9 cellular contexts compared by ENCODE assay signal in the genomic region with DNA sequence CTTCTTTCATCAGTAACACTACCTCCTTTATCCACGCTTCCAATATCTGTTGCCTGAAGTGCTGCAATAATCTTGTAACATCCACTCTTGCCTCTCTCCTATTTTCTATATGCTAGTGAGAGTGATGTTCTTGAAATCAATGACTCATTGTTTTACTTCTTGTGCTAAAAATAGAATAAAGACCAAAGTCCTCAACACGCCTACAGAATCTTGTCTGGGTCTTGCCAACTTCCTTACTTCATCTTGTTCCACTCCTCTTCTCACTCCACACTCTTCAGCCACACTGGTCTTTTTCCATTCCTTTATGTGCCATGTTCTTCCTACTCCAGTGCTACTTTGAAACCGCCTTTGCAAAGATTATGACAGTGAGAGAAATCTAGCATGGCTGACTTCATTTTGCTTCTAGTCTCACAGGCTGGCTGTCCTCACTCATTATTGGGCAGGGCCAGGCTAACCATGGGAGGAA.
DNase-seq lines count a peak whose midpoint lies in the region; ATAC-seq and TF ChIP-seq lines count a peak whose summit lies in the region.
"Had no signal": no experiment of that assay in that cellular context is flagged by ENCODE, and none has a peak within 500 bp of the region (broad histone marks: within the 10 kb centered on the region; RNA-seq: fewer than 3 reads in every experiment).

No MANE protein-coding gene starts in this region.

- intact Hi-C loops in head of caudate nucleus (cut with DNase I): no loop called here

- TF ChIP-seq CTCF in lung (IDR thresholded peaks at IDR 0.05; ENCODE audit: control extremely low read depth, extremely low read depth): no peak

- H3K27ac ChIP-seq in lung (ENCODE audit: low read depth in 1 of 2, low read length in 1 of 2): peak overlapping the region in 1 of 2 donors; percentile 27

- H3K36me3 ChIP-seq in lung (ENCODE audit: control insufficient read depth in 2 of 2, insufficient read depth in 2 of 2, low read length in 2 of 2): peaks cover 0 to 2% of the 10 kb centered on the region in 2 donors

- peak; percentile 73 for DNase-seq in RPMI7951 (ENCODE audit: low read depth)
- no peak for DNase-seq in lung (ENCODE audit: low spot score)
- no peak for DNase-seq in GF-D8 (lab: John Stamatoyannopoulos, UW)
- no peak for DNase-seq in head of caudate nucleus
- DNase-seq in stimulated activated naive CD4-positive, alpha-beta T cell treated with Interleukin-2 at 50 U/mL for 16 hours (lab: John Stamatoyannopoulos, UW): no peak
- no peak for DNase-seq in iPS-NIHi7 (ENCODE audit: extremely low spot score)
- DNase-seq: activated B cell treated with CpG ODN at 0.5 μM for 24 hours had no signal

- peaks cover 2 to 16% of the 10 kb centered on the region in 2 donors for H3K4me1 ChIP-seq in lung (ENCODE audit: control insufficient read depth in 2 of 2, insufficient read depth in 2 of 2, low read length in 2 of 2)

- WGBS in lung, 2 donors: 43 to 65% methylated on average over 3 of the region's 3 CpGs

- ATAC-seq in GM18505 (IDR thresholded peaks at IDR 0.05; ENCODE audit: unreplicated experiment) (peak; percentile 73), HG02610 (IDR thresholded peaks at IDR 0.05; ENCODE audit: unreplicated experiment) (peak; percentile 51), lung (ENCODE audit: insufficient read depth, low FRiP score) (peak; percentile 59)

- no peak for TF ChIP-seq POLR2A in GM18505 (IDR thresholded peaks at IDR 0.05; ENCODE audit: borderline replicate concordance, extremely low read depth, insufficient read depth, insufficient read length)

- H3K27me3 ChIP-seq in lung (ENCODE audit: control insufficient read depth, insufficient read depth): no peaks in the 10 kb centered on the region

- H3K4me3 ChIP-seq in lung: no peak overlapping the region

- no peaks in the 10 kb centered on the region for H3K9me3 ChIP-seq in lung (ENCODE audit: control insufficient read depth in 2 of 2, insufficient read depth in 1 of 2, low read length in 1 of 2)
